Comparison of ENCODE assay signal across 14 cellular contexts in genomic region chr13:103006706-103007426, GRCh38. TPM values are rescaled to one million over a fixed set of nuclear protein-coding genes. Genes with fewer than 3 reads are reported as not detected.
DNase-seq lines count a peak whose midpoint lies in the region; ATAC-seq, FAIRE-seq and TF ChIP-seq lines count a peak whose summit lies in the region.
"Had no signal": no experiment of that assay in that cellular context is flagged by ENCODE, and none has a peak within 500 bp of the region (broad histone marks: within the 10 kb centered on the region; RNA-seq: fewer than 3 reads in every experiment).

No MANE protein-coding gene starts in this region.

- no peaks in the 10 kb centered on the region for H3K4me1 ChIP-seq in SJCRH30
- H3K4me1 ChIP-seq: breast epithelium, parathyroid adenoma had no signal

- no peaks in the 10 kb centered on the region for H3K27me3 ChIP-seq in SJCRH30
- H3K27me3 ChIP-seq: breast epithelium had no signal

- no peak for FAIRE-seq in GM19239 (lab: Jason Lieb, UNC)

- no peaks in the 10 kb centered on the region for H3K36me3 ChIP-seq in SJCRH30
- H3K36me3 ChIP-seq: breast epithelium had no signal

- no peak overlapping the region for H3K4me3 ChIP-seq in SJCRH30
- H3K4me3 ChIP-seq: breast epithelium had no signal

- no peak for TF ChIP-seq CTCF in GM10266 (IDR thresholded peaks at IDR 0.05; ENCODE audit: control insufficient read depth, insufficient read depth, low read depth, missing control alignments)

- H3K27ac ChIP-seq in SJCRH30 = no peak overlapping the region
- H3K27ac ChIP-seq: breast epithelium, parathyroid adenoma had no signal

- ATAC-seq in GM19463 (IDR thresholded peaks at IDR 0.05; ENCODE audit: unreplicated experiment) (peak; percentile 81), HG03060 (IDR thresholded peaks at IDR 0.05; ENCODE audit: low read depth, unreplicated experiment) (peak; percentile 93)

- H3K9me3 ChIP-seq in SJCRH30 (replicated peaks) = no peaks in the 10 kb centered on the region
- H3K9me3 ChIP-seq: breast epithelium had no signal

- DNase-seq in GM10266 (ENCODE audit: extremely low spot score) = peak; percentile 20
- DNase-seq in NOMO-1 treated with dmso at 0.1 percent for 144 hours (lab: John Stamatoyannopoulos, UW; ENCODE audit: unreplicated experiment) = peak; percentile 41
- no peak for DNase-seq in SJCRH30
- DNase-seq in SK-N-DZ (ENCODE audit: low spot score) = no peak
- no peak for DNase-seq in GM19239 (ENCODE audit: insufficient read length, low spot score)
- no peak for DNase-seq in cortex of kidney (lab: John Stamatoyannopoulos, UW)
- DNase-seq: activated CD4-positive, alpha-beta T cell treated with anti-CD3 and anti-CD28 coated beads, Interleukin-2, amount 10 ng/mL, durations not matched to agents 7 days and 5 days; AML-193; H9; NCI-H510A had no signal

RNA-seq across cellular contexts. Expression of gene SLC10A2, which starts 59.4 kb away (rescaled TPM):
- not detected in 2 replicates for total RNA-seq in SJCRH30 (2014; rRNA removed; shearing (Covaris generic))
- polyA plus RNA-seq in SK-N-DZ (2014; cell fraction: cytosol; rRNA removed) = not detected in 2 replicates
- polyA plus RNA-seq in SK-N-DZ (2014; cell fraction: nucleus; rRNA removed) = not detected in 2 replicates
- total RNA-seq: activated CD4-positive, alpha-beta T cell treated with anti-CD3 and anti-CD28 coated beads, Interleukin-2, amount 10 ng/mL, durations not matched to agents 7 days and 5 days; H9 had no signal

Comparison
In these comparisons a context has a peak if more than half of its experiments do, and no peak if none do; other contexts are left out.
1. DNase-seq: peak in GM10266 (single experiment) and NOMO-1 treated with dmso at 0.1 percent for 144 hours (single experiment); none in SJCRH30 (0 of 2), SK-N-DZ (single experiment), GM19239 (single experiment) and cortex of kidney (single experiment).